Comparison of ENCODE assay signal across 11 cellular contexts in the genomic region with DNA sequence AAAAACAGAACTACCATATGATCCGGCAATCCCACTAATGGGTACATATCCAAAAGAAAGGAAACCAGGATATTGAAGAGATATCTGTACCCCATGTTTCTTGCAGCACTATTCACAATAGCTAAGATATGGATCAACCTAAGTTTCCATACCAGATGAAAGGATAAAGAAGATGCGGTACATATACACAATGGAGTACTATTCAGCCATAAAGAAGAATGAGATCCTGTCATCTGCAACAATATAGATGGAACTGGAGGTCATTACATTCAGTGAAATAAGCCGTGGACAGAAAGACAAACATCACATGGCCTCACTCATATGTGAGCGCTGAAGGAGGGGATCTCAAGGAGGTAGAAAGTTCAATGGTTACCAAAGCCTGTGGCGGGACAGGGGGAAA.
"Had no signal": no experiment of that assay in that cellular context is flagged by ENCODE, and none has a peak within 500 bp of the region (broad histone marks: within the 10 kb centered on the region; RNA-seq: fewer than 3 reads in every experiment).

No MANE protein-coding gene starts in this region.

- H3K27me3 Mint-ChIP-seq: activated CD4-positive, alpha-beta T cell treated with anti-CD3 and anti-CD28 coated beads, Interleukin-2, amount 10 ng/mL, durations not matched to agents 24 days and 14 days; naive B cell had no signal

- H3K4me1 ChIP-seq: right lobe of liver had no signal

- H3K9me3 ChIP-seq: adrenal gland, colonic mucosa, left ventricle myocardium inferior, right lobe of liver had no signal

- ATAC-seq: stimulated activated naive CD8-positive, alpha-beta T cell treated with anti-CD3 and anti-CD28 coated beads, Interleukin-15, Interleukin-2, amounts not matched to agents 100 U/mL and 50 U/mL, for 24 hours had no signal

- DNase-seq: activated naive CD4-positive, alpha-beta T cell treated with Interleukin-2 at 50 U/mL for 16 hours; caudate nucleus; colonic mucosa; hippocampal formation; left ventricle myocardium inferior; naive B cell; right lobe of liver had no signal

- H3K36me3 ChIP-seq: adrenal gland, colonic mucosa, left ventricle myocardium inferior, right lobe of liver had no signal

- H3K4me3 ChIP-seq: adrenal gland, colonic mucosa, left ventricle myocardium inferior, right lobe of liver had no signal

- H3K27ac Mint-ChIP-seq: activated CD4-positive, alpha-beta T cell treated with anti-CD3 and anti-CD28 coated beads, Interleukin-2, amount 10 ng/mL, durations not matched to agents 24 days and 14 days; WTC11 had no signal

- H3K36me3 Mint-ChIP-seq: naive B cell had no signal

- H3K27me3 ChIP-seq: adrenal gland, colonic mucosa, right lobe of liver had no signal

- H3K9me3 Mint-ChIP-seq: activated CD4-positive, alpha-beta T cell treated with anti-CD3 and anti-CD28 coated beads, Interleukin-2, amount 10 ng/mL, durations not matched to agents 24 days and 14 days had no signal

- H3K27ac ChIP-seq: colonic mucosa, right lobe of liver had no signal

- H3K4me3 Mint-ChIP-seq: activated CD4-positive, alpha-beta T cell treated with anti-CD3 and anti-CD28 coated beads, Interleukin-2, amount 10 ng/mL, durations not matched to agents 24 days and 14 days; WTC11 had no signal
